ENCODE assay signal across 12 cellular contexts in the genomic region with DNA sequence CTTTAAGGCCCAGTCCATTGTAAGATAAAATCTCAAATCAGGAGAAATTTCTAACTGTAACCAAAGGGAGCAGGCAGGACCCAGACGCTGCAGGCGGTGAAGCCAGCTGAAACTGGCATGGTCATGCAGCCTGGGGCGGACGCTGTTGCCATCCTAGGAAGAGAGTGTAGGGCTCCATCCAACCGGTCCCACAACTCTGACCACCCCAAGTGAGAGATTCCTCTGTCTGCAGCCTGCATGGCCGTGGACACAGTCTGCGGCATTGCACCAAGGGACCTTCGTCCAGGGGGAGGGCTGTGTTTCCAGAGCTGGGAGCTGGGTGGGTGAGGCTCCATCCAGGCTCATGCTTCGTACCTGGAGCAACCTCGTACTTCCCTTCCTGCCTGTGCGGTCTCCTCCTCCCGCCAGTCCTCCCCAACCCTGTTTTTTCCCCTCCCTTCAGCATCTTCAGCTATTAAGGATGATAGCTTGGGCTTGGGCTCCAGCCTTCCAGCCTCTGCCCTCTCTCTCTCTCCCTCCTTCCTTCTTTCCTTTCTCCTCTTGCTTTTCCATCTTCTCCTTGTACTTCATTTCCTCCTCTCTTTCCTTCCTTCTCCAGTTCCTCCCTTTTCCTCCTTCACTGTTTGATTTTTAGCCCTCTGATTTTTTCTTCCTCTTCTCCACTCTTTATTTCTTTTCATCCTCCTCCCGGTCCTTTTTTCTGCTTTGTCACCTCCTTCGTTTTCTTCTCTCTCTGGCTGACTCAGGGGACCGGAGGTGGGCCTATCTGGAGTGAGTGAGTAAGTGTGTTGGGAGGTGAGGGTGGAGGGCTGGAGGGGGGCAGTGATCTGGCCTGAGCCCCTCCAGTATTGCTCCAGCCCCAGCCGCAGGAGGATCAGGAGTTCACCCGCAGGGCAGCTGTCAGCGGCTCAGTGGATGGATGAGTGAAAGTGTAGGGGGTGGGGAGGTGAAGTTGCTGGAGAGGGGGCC. TPM values are rescaled to one million over a fixed set of nuclear protein-coding genes. Genes with fewer than 3 reads are reported as not detected.
DNase-seq lines count a peak whose midpoint lies in the region; ATAC-seq lines count a peak whose summit lies in the region.
"Had no signal": no experiment of that assay in that cellular context is flagged by ENCODE, and none has a peak within 500 bp of the region (broad histone marks: within the 10 kb centered on the region; RNA-seq: fewer than 3 reads in every experiment).

No MANE protein-coding gene starts in this region.

- in situ Hi-C loops in G401 (cut with HindIII; ENCODE audit: low sequenced_read_pairs): no loop called here

- peaks cover 17% of the 10 kb centered on the region for H3K27me3 ChIP-seq in HUES64 (ENCODE audit: insufficient read depth, low read length)
- H3K27me3 ChIP-seq: body of pancreas had no signal

- H3K4me1 ChIP-seq in HUES64 (ENCODE audit: insufficient read depth, low read length): peaks cover 63% of the 10 kb centered on the region
- peaks cover 55% of the 10 kb centered on the region for H3K4me1 ChIP-seq in mesodermal cell (ENCODE audit: control insufficient read depth, insufficient read depth, low read length, poor library complexity, severe bottlenecking)
- H3K4me1 ChIP-seq: body of pancreas, Caco-2 had no signal

- peak overlapping the region; percentile 1; the same call in 1 of the 2 replicates for H3K27ac ChIP-seq in HUES64 (ENCODE audit: low read depth, low read length)
- peak overlapping the region; percentile 80 for H3K27ac ChIP-seq in mesodermal cell (ENCODE audit: low read depth, low read length, severe bottlenecking)
- H3K27ac ChIP-seq: body of pancreas had no signal

- H3K4me3 ChIP-seq in HUES64 (ENCODE audit: low read length) (peak overlapping the region; percentile 1; the same call in 1 of the 2 replicates), mesodermal cell (ENCODE audit: extremely low read depth, insufficient read depth, low read length, poor library complexity, severe bottlenecking) (no peak overlapping the region)
- H3K4me3 ChIP-seq: body of pancreas had no signal

- H3K9me3 ChIP-seq in HUES64 (ENCODE audit: insufficient read depth, low read depth, low read length) (no peaks in the 10 kb centered on the region), mesodermal cell (ENCODE audit: control insufficient read depth, low read length) (no peaks in the 10 kb centered on the region)
- H3K9me3 ChIP-seq: body of pancreas, Caco-2 had no signal

- no peak overlapping the region for H3K9ac ChIP-seq in HUES64 (ENCODE audit: low read depth, low read length)

- DNase-seq in G401 (ENCODE audit: low spot score): peak; percentile 61
- DNase-seq in astrocyte of the hippocampus (ENCODE audit: low read depth, low spot score): peak; percentile 77
- no peak for DNase-seq in central memory CD4-positive, alpha-beta T cell
- DNase-seq: body of pancreas, Caco-2, NCI-H1105 treated with DMSO at 0.1 percent for 48 hours had no signal

- 26% methylated on average over 17 of the region's 18 CpGs for WGBS in HUES64
- 29 to 37% methylated on average over 11 to 14 of the region's 18 CpGs for WGBS in mesodermal cell (ENCODE audit: insufficient coverage in 2 of 2), 2 experiments

- no peak for ATAC-seq in GM18511 (IDR thresholded peaks at IDR 0.05; ENCODE audit: unreplicated experiment)
- no peak for ATAC-seq in HG02763 (IDR thresholded peaks at IDR 0.05; ENCODE audit: unreplicated experiment)
- ATAC-seq in GM18867 (IDR thresholded peaks at IDR 0.05; ENCODE audit: unreplicated experiment): no peak
- ATAC-seq: body of pancreas had no signal

- no peaks in the 10 kb centered on the region for H3K36me3 ChIP-seq in HUES64 (ENCODE audit: insufficient read depth, low read length)
- no peaks in the 10 kb centered on the region for H3K36me3 ChIP-seq in mesodermal cell (ENCODE audit: control insufficient read depth, insufficient read depth, low read length)

RNA-seq across cellular contexts. Expression of gene LHX1, which starts 17.0 kb away (rescaled TPM):
- 3.7 and 8.7 TPM in 2 replicates for total RNA-seq in G401 (2014; rRNA removed; shearing (Covaris generic))
- polyA plus RNA-seq in HUES64 (2013, experiment 1 of 2): 4.3 TPM
- polyA plus RNA-seq in HUES64 (2013, experiment 2 of 2): 6.0 TPM
- polyA plus RNA-seq in mesodermal cell (2013, experiment 1 of 2): 3.7 TPM
- polyA plus RNA-seq in mesodermal cell (2013, experiment 2 of 2): 2.6 TPM
- total RNA-seq: body of pancreas, Caco-2, mesenteric fat pad had no signal

RNA-seq across cellular contexts. Expression of gene AATF, which starts 28.4 kb away (rescaled TPM):
- 39.4 and 54.7 TPM in 2 replicates for total RNA-seq in G401 (2014; rRNA removed; shearing (Covaris generic))
- 41.9 TPM for polyA plus RNA-seq in HUES64 (2013, experiment 1 of 2)
- polyA plus RNA-seq in HUES64 (2013, experiment 2 of 2): 36.5 TPM
- 32.4 TPM for polyA plus RNA-seq in mesodermal cell (2013, experiment 1 of 2)
- polyA plus RNA-seq in mesodermal cell (2013, experiment 2 of 2): 28.9 TPM
